5 cellular contexts compared by ENCODE assay signal in the genomic region with DNA sequence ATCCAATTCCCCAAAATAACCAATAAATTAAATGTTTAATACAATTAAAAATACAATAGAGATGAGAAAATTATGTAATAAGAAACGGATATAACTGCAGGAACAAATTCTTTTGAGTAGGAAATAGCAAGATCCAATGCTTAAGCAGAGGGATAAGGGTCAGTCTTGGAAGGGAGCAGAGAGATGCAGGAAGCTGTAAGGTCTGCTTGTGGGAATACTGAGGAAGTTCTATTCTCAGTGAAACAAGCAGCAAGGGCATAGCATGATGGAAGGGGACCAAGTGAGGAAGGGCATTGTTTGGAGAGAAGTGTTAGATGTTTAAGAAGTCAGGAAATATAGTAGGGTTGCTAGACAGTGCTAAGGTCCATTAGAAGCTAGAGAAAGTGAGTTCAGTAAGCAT.
"Had no signal": no experiment of that assay in that cellular context is flagged by ENCODE, and none has a peak within 500 bp of the region (broad histone marks: within the 10 kb centered on the region; RNA-seq: fewer than 3 reads in every experiment).

No MANE protein-coding gene starts in this region.

- H3K4me3 Mint-ChIP-seq: H9 had no signal

- H3K4me1 Mint-ChIP-seq: H9 had no signal

- DNase-seq: GM23248, H9, HCEC 1CT, IMR-90, KBM-7 had no signal

- H3K27ac Mint-ChIP-seq: H9 had no signal

- H3K9me3 Mint-ChIP-seq: H9 had no signal
